In the genomic region with DNA sequence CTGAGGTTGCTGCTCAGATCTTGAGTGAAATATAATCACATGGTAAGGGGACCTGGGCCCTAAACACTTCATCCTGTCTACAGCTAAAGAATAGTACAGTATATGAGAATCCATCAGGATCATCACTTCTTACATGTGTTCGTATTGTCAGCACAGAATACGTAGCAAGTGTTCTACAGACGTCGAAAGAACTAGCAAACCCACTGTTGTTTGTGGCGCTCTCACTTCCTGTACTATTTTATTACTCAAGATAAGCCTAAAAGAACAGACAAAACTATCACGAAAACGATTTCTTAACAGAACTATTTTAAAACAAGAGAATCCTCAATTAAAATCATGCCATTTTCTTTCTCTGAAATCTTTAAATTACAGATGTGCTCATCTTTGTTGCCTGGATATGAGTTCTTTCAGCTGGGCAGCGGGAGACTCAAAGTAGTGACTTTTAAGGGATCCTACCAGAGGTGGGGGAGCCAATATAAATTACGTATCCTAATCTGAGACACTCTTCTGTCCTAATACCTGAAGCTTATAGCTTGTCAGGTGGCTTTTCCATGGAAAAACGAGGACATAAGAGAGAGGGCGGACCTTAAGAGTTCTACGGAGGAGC, we compare ENCODE assay signal across 8 cellular contexts. TPM values are rescaled to one million over a fixed set of nuclear protein-coding genes. Genes with fewer than 3 reads are reported as not detected.
DNase-seq lines count a peak whose midpoint lies in the region; ATAC-seq and TF ChIP-seq lines count a peak whose summit lies in the region.

No MANE protein-coding gene starts in this region.

- TF ChIP-seq CTCF in C4-2B (conservative IDR thresholded peaks at IDR 0.05), result no peak
- TF ChIP-seq CTCF in coronary artery (IDR thresholded peaks at IDR 0.05), result no peak
- no peak for TF ChIP-seq CTCF in mucosa of descending colon (IDR thresholded peaks at IDR 0.05)

- peaks cover 12% of the 10 kb centered on the region for H3K4me1 ChIP-seq in SJCRH30
- peaks cover 20% of the 10 kb centered on the region for H3K4me1 ChIP-seq in mucosa of descending colon (ENCODE audit: low read depth)

- intact Hi-C loops in mucosa of descending colon (cut with DNase I, micrococcal nuclease), result loop anchor here in 1 of 2 donors (10.0 kb wide), 2 partner anchors 113 to 223 kb away; partner anchors contain the start of genes CTTNBP2NL and WNT2B

- DNase-seq in SJCRH30, result peak in 1 of 2 experiments; percentile 33
- DNase-seq in coronary artery (ENCODE audit: low spot score), result no peak
- DNase-seq in mucosa of descending colon, result peak in 1 of 3 donors; percentile 45
- no peak for DNase-seq in NCI-H446 treated with DMSO at 0.1 percent for 48 hours (lab: John Stamatoyannopoulos, UW)
- no peak for DNase-seq in iPS-NIHi7 (ENCODE audit: extremely low spot score)
- no peak for DNase-seq in foreskin melanocyte

- ATAC-seq in GM18861 (IDR thresholded peaks at IDR 0.05; ENCODE audit: unreplicated experiment), result peak; percentile 24
- peak; percentile 26 for ATAC-seq in mucosa of descending colon

- H3K36me3 ChIP-seq in SJCRH30 (peaks cover 11% of the 10 kb centered on the region), mucosa of descending colon (ENCODE audit: low read depth) (no peaks in the 10 kb centered on the region)

- H3K4me3 ChIP-seq in SJCRH30, result peak overlapping the region; percentile 72
- peak overlapping the region; percentile 90 for H3K4me3 ChIP-seq in coronary artery
- H3K4me3 ChIP-seq in mucosa of descending colon, result peak overlapping the region; percentile 87

- H3K27me3 ChIP-seq in SJCRH30, result no peaks in the 10 kb centered on the region

- H3K9me3 ChIP-seq in SJCRH30 (replicated peaks) (no peaks in the 10 kb centered on the region), mucosa of descending colon (no peaks in the 10 kb centered on the region)

- H3K27ac ChIP-seq in C4-2B (peak overlapping the region; percentile 98), SJCRH30 (peak overlapping the region; percentile 97), coronary artery (peak overlapping the region; percentile 97 to 98)

RNA-seq across cellular contexts. Expression of gene ST7L, which starts 0.7 kb away (rescaled TPM):
- 24.2 and 24.8 TPM in 2 replicates for total RNA-seq in SJCRH30 (2014; rRNA removed; shearing (Covaris generic))
- 10 to 100 TPM; 15.9 to 21.2 (median 21.1) TPM for total RNA-seq in mucosa of descending colon

RNA-seq across cellular contexts. Expression of gene CAPZA1, which starts 1.4 kb away (rescaled TPM):
- 188 and 211 TPM in 2 replicates for total RNA-seq in SJCRH30 (2014; rRNA removed; shearing (Covaris generic))
- total RNA-seq in mucosa of descending colon, result 100 to 1,000 TPM; 106 to 175 (median 156) TPM

RNA-seq across cellular contexts. Expression of gene MOV10, which starts 56.2 kb away (rescaled TPM):
- 35.4 and 45.7 TPM in 2 replicates for total RNA-seq in SJCRH30 (2014; rRNA removed; shearing (Covaris generic))
- total RNA-seq in mucosa of descending colon, result 10 to 100 TPM; 66.4 to 85.2 (median 77.6) TPM
